ENCODE assay signal across 8 cellular contexts in the genomic region with DNA sequence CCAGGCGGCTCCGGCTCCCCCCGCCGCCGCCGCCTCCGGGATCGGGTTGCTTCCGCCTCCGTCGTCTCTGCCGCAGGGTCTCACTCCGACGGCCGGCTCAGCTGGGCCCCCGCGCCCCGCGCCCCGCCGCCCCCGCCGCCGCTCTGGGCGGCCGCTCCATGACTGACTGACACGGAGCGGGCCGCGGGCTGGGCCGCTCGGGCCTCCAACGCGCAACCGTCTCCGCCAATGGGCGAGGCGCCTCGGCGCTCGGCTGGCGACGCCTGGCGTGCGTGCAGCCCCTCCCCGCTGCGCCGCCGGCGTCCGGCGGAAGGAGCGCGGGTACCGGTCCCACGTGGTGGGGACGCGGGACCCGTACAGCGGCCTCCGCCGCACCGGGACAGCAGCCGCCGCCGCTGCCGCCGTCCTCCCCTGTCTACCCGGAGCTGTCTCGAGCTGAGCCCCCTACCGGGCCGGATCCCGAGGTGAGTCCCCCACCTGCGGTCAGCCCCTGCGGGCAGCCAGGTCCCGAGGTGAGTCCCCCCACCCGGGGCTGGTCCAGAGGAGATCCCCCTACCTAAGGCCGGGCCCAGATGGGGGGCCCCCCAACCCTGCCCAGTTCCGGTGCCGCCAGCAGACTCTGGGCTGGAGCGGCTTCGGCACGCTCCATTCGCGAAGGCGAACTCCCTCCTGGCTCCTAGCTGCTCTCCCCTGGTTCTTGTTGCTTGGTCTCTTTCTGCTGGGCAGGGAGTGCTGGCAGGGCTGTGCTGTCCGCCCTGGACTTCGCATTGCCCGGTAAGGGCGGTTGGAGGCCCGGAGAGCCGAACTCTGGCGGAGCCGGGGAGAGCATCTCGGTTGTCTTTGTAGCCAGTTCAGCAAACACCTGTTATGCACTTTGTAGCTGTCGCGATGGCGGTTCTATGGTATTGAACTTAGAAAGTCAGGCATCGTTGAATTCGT. TPM values are rescaled to one million over a fixed set of nuclear protein-coding genes. Genes with fewer than 3 reads are reported as not detected.
A peak's percentile ranks its signal among the peaks of the same experiment; 100 is the strongest.
DNase-seq lines count a peak whose midpoint lies in the region; ATAC-seq, FAIRE-seq and TF ChIP-seq lines count a peak whose summit lies in the region.

Gene TAF5L (minus strand): TSS at position 230 of the 939 bp plus-strand sequence. CDS start 11,640 bp downstream, outside the sequence.
Gene URB2 (plus strand): TSS at position 355 of the 939 bp plus-strand sequence. CDS start 1,387 bp downstream, outside the sequence.

- H2AFZ ChIP-seq in astrocyte (ENCODE audit: low read depth, low read length): peak within 1 kb of the TSS; percentile 80

- TF ChIP-seq CTCF in GM13976 (IDR thresholded peaks at IDR 0.05; ENCODE audit: borderline replicate concordance, control extremely low read depth, extremely low read depth, insufficient read depth, missing control alignments) (peak; percentile 0), astrocyte (IDR thresholded peaks at IDR 0.05; ENCODE audit: insufficient read depth, low read depth, low read length) (no peak), vagina (IDR thresholded peaks at IDR 0.05) (no peak)

- H3K9me3 ChIP-seq in astrocyte (ENCODE audit: insufficient read depth, low read depth, low read length): no peaks in the 10 kb centered on the region
- H3K9me3 ChIP-seq in vagina: no peaks in the 10 kb centered on the region

- H3K4me1 ChIP-seq in astrocyte (ENCODE audit: insufficient read depth, low read length) (peaks cover 18% of the 10 kb centered on the region), rectal smooth muscle tissue (ENCODE audit: control insufficient read depth, insufficient read depth, low read length) (peaks cover 11% of the 10 kb centered on the region), vagina (peaks cover 47% of the 10 kb centered on the region)

- H3K4me3 Mint-ChIP-seq in T-helper 2 cell treated with Interferon-gamma antibody and Interleukin-4, amounts not matched to agents 5 μg/mL and 100 μg/mL, for 36 hours: peak within 1 kb of the TSS; percentile 99
- peak within 1 kb of the TSS; percentile 100 for H3K4me3 Mint-ChIP-seq in astrocyte (ENCODE audit: unreplicated experiment)

- peaks cover 71% of the 10 kb centered on the region for H4K20me1 ChIP-seq in astrocyte (ENCODE audit: insufficient read depth, low read length)

- no peak for TF ChIP-seq POLR2A in vagina (IDR thresholded peaks at IDR 0.05)

- peaks cover 92% of the 10 kb centered on the region for H3K79me2 ChIP-seq in astrocyte (ENCODE audit: insufficient read depth, low read length)

- intact Hi-C loops in vagina (cut with DNase I): loop anchor here (2.0 kb wide), 1 partner anchor 67 kb away; the partner anchor contains the start of gene ABCB10

- no peak for FAIRE-seq in astrocyte (lab: Jason Lieb, UNC)

- DNase-seq in GM13976 (ENCODE audit: low spot score) (peak; percentile 97), NCI-H146 (lab: John Stamatoyannopoulos, UW) (peak; percentile 92), astrocyte (ENCODE audit: low read depth) (peak; percentile 80), hepatic stellate cell (ENCODE audit: low spot score) (peak; percentile 93), vagina (ENCODE audit: extremely low spot score in 2 of 2) (no peak)
- peak; percentile 92 for DNase-seq in T-helper 2 cell treated with Interferon-gamma antibody and Interleukin-4, amounts not matched to agents 5 μg/mL and 100 μg/mL, for 36 hours (ENCODE audit: low spot score)

- H3K27ac ChIP-seq in astrocyte (ENCODE audit: low read depth, low read length) (peak within 1 kb of the TSS; percentile 63), rectal smooth muscle tissue (ENCODE audit: low read depth, low read length) (peak within 1 kb of the TSS; percentile 82), vagina (peak within 1 kb of the TSS; percentile 88)

- in situ Hi-C loops in GM13976 (cut with MboI; ENCODE audit: low sequenced_read_pairs, unreplicated experiment): no loop called here

- H3K36me3 Mint-ChIP-seq in T-helper 2 cell treated with Interferon-gamma antibody and Interleukin-4, amounts not matched to agents 5 μg/mL and 100 μg/mL, for 36 hours (ENCODE audit: low read depth): peaks cover 23% of the 10 kb centered on the region
- H3K36me3 Mint-ChIP-seq in astrocyte (ENCODE audit: low read depth, unreplicated experiment): peaks cover 3% of the 10 kb centered on the region

- no peaks in the 10 kb centered on the region for H3K9me3 Mint-ChIP-seq in T-helper 2 cell treated with Interferon-gamma antibody and Interleukin-4, amounts not matched to agents 5 μg/mL and 100 μg/mL, for 36 hours
- no peaks in the 10 kb centered on the region for H3K9me3 Mint-ChIP-seq in astrocyte (ENCODE audit: unreplicated experiment)

- no peaks in the 10 kb centered on the region for H3K27me3 Mint-ChIP-seq in T-helper 2 cell treated with Interferon-gamma antibody and Interleukin-4, amounts not matched to agents 5 μg/mL and 100 μg/mL, for 36 hours (ENCODE audit: low read depth)
- no peaks in the 10 kb centered on the region for H3K27me3 Mint-ChIP-seq in astrocyte (ENCODE audit: low read depth, unreplicated experiment)

- peaks cover 37% of the 10 kb centered on the region for H3K4me1 Mint-ChIP-seq in T-helper 2 cell treated with Interferon-gamma antibody and Interleukin-4, amounts not matched to agents 5 μg/mL and 100 μg/mL, for 36 hours (ENCODE audit: low read depth)
- H3K4me1 Mint-ChIP-seq in astrocyte (ENCODE audit: low read depth, unreplicated experiment): peaks cover 25% of the 10 kb centered on the region

- H3K36me3 ChIP-seq in astrocyte (ENCODE audit: insufficient read depth, low read length) (no peaks in the 10 kb centered on the region), rectal smooth muscle tissue (ENCODE audit: control insufficient read depth, insufficient read depth, low read length) (no peaks in the 10 kb centered on the region), vagina (no peaks in the 10 kb centered on the region)

- H3K27me3 ChIP-seq in astrocyte (ENCODE audit: insufficient read depth, low read length) (no peaks in the 10 kb centered on the region), rectal smooth muscle tissue (ENCODE audit: control insufficient read depth, insufficient read depth, low read length) (no peaks in the 10 kb centered on the region), vagina (no peaks in the 10 kb centered on the region)

- H3K4me2 ChIP-seq in astrocyte (ENCODE audit: low read length): peak within 1 kb of the TSS; percentile 96

- peak within 1 kb of the TSS; percentile 84 for H3K4me3 ChIP-seq in astrocyte (ENCODE audit: insufficient read depth, low read depth, low read length)
- H3K4me3 ChIP-seq in rectal smooth muscle tissue (ENCODE audit: low read length): peak within 1 kb of the TSS; percentile 90
- H3K4me3 ChIP-seq in vagina: peak within 1 kb of the TSS; percentile 81 to 93

- H3K27ac Mint-ChIP-seq in T-helper 2 cell treated with Interferon-gamma antibody and Interleukin-4, amounts not matched to agents 5 μg/mL and 100 μg/mL, for 36 hours: peak within 1 kb of the TSS; percentile 96
- peak within 1 kb of the TSS; percentile 88 for H3K27ac Mint-ChIP-seq in astrocyte (ENCODE audit: unreplicated experiment)

- H3K9ac ChIP-seq in astrocyte (ENCODE audit: low read length): peak within 1 kb of the TSS; percentile 89
- H3K9ac ChIP-seq in rectal smooth muscle tissue (ENCODE audit: low read length): peak within 1 kb of the TSS; percentile 54

- ATAC-seq in HG02759 (IDR thresholded peaks at IDR 0.05; ENCODE audit: unreplicated experiment): peak; percentile 86

RNA-seq across cellular contexts. Expression of gene TAF5L, which starts in this region (rescaled TPM):
- 23.5 and 26.7 TPM in 2 replicates for total RNA-seq in astrocyte
- total RNA-seq in vagina: 12.5 TPM

RNA-seq across cellular contexts. Expression of gene URB2, which starts in this region (rescaled TPM):
- total RNA-seq in astrocyte: 9.5 and 9.7 TPM in 2 replicates
- total RNA-seq in vagina: 9.3 TPM

Comparison
In these comparisons a context has a peak if more than half of its experiments do, and no peak if none do; other contexts are left out.
1. DNase-seq: peak in GM13976 (single experiment), NCI-H146 (single experiment), T-helper 2 cell treated with Interferon-gamma antibody and Interleukin-4, amounts not matched to agents 5 μg/mL and 100 μg/mL, for 36 hours (single experiment), astrocyte (single experiment) and hepatic stellate cell (single experiment); none in vagina (0 of 2).
2. Peak in every context shown above with its lines, with median percentiles within 50 percentile points of each other: H3K27ac ChIP-seq and H3K4me3 ChIP-seq.